ENCODE assay signal across 9 cellular contexts in the genomic region with DNA sequence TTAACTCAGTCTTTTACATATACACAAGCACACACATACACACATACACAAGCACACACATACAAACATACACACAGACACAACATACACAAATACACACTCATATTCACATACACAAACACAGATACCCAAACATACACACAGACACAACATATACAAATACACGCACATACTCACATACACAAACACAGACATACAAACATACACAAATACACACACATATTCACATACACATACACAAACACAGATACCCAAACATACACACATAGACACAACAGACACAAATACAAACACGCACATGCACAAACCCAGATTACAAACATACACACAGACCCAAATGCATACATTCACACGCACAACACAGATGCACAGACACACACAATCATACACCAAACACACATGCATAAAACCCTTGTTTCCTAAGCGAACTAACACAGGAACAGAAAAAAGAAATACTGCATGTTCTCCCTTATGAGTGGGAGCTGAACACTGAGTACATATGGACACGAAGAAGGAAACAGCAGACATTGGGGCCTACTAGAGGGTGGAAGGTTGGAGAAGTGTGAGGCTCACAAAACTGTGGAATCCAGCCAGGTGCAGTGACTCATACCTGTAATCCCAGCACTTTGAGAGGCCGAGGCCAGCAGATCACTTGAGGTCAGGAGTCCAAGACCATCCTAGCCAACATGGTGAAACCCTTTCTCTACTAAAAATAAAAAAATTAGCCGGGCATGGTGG. TPM values are rescaled to one million over a fixed set of nuclear protein-coding genes. Genes with fewer than 3 reads are reported as not detected.
DNase-seq lines count a peak whose midpoint lies in the region; ATAC-seq and TF ChIP-seq lines count a peak whose summit lies in the region.
"Had no signal": no experiment of that assay in that cellular context is flagged by ENCODE, and none has a peak within 500 bp of the region (broad histone marks: within the 10 kb centered on the region; RNA-seq: fewer than 3 reads in every experiment).

No MANE protein-coding gene starts in this region.

- DNase-seq in A172 (ENCODE audit: low spot score) (peak; percentile 79), HCT116 (ENCODE audit: low read depth, low spot score) (no peak), kidney glomerular epithelial cell (lab: John Stamatoyannopoulos, UW) (peak; percentile 24), putamen (ENCODE audit: low spot score) (no peak), amniotic stem cell (lab: John Stamatoyannopoulos, UW) (no peak)
- DNase-seq in activated T-helper 2 cell treated with anti-CD3 and anti-CD28 coated beads, Interferon-gamma antibody, Interleukin-2, Interleukin-4, amounts not matched to agents 10 μg/mL and 5 μg/mL and 100 μg/mL, durations not matched to agents 14 hours and 24 hours and 36 hours (ENCODE audit: low spot score): no peak

- BruUV-seq in HCT116 (replicated peaks; lab: Mats Ljungman, UMichigan): no TSS peak

- peaks cover 59% of the 10 kb centered on the region for H3K4me1 Mint-ChIP-seq in activated T-helper 2 cell treated with anti-CD3 and anti-CD28 coated beads, Interferon-gamma antibody, Interleukin-2, Interleukin-4, amounts not matched to agents 10 μg/mL and 5 μg/mL and 100 μg/mL, durations not matched to agents 14 hours and 24 hours and 36 hours (ENCODE audit: low read depth)

- ATAC-seq in HCT116: no peak
- no peak for ATAC-seq in GM21447 (IDR thresholded peaks at IDR 0.05; ENCODE audit: unreplicated experiment)
- no peak for ATAC-seq in GM18505 (IDR thresholded peaks at IDR 0.05; ENCODE audit: unreplicated experiment)

- no peaks in the 10 kb centered on the region for H3K9me3 ChIP-seq in HCT116 (ENCODE audit: control insufficient read depth in 1 of 2, insufficient read depth in 1 of 2, low read depth in 1 of 2, low read length in 2 of 2)

- no peaks in the 10 kb centered on the region for H3K27me3 ChIP-seq in HCT116 (ENCODE audit: insufficient read depth, low read length)

- H2AFZ ChIP-seq in HCT116 (ENCODE audit: low read depth, low read length, poor library complexity, severe bottlenecking): peak overlapping the region; percentile 18

- H3K4me2 ChIP-seq in HCT116 (ENCODE audit: low read length): peak overlapping the region; percentile 50

- no peaks in the 10 kb centered on the region for H3K36me3 Mint-ChIP-seq in activated T-helper 2 cell treated with anti-CD3 and anti-CD28 coated beads, Interferon-gamma antibody, Interleukin-2, Interleukin-4, amounts not matched to agents 10 μg/mL and 5 μg/mL and 100 μg/mL, durations not matched to agents 14 hours and 24 hours and 36 hours (ENCODE audit: low read depth)

- CTCF ChIA-PET in HCT116 (lab: Charles Lee): interaction anchor here (14.5 kb wide), 1 partner anchor 181 kb away, joined by 331 read pairs; no protein-coding TSS in a partner anchor

- no peaks in the 10 kb centered on the region for H3K27me3 Mint-ChIP-seq in activated T-helper 2 cell treated with anti-CD3 and anti-CD28 coated beads, Interferon-gamma antibody, Interleukin-2, Interleukin-4, amounts not matched to agents 10 μg/mL and 5 μg/mL and 100 μg/mL, durations not matched to agents 14 hours and 24 hours and 36 hours (ENCODE audit: low read depth)

- no peaks in the 10 kb centered on the region for H3K9me3 Mint-ChIP-seq in activated T-helper 2 cell treated with anti-CD3 and anti-CD28 coated beads, Interferon-gamma antibody, Interleukin-2, Interleukin-4, amounts not matched to agents 10 μg/mL and 5 μg/mL and 100 μg/mL, durations not matched to agents 14 hours and 24 hours and 36 hours

- H3K36me3 ChIP-seq in HCT116 (ENCODE audit: control insufficient read depth in 1 of 2, insufficient read depth in 2 of 2, low read length in 2 of 2): no peaks in the 10 kb centered on the region

- H3K4me3 ChIP-seq in HCT116 (replicated peaks in 1 of 2; ENCODE audit: low read depth in 1 of 2, low read length in 2 of 2): no peak overlapping the region

- no peak overlapping the region for H3K4me3 Mint-ChIP-seq in activated T-helper 2 cell treated with anti-CD3 and anti-CD28 coated beads, Interferon-gamma antibody, Interleukin-2, Interleukin-4, amounts not matched to agents 10 μg/mL and 5 μg/mL and 100 μg/mL, durations not matched to agents 14 hours and 24 hours and 36 hours (ENCODE audit: low read depth)

- peaks cover 15 to 39% of the 10 kb centered on the region in 2 experiments for H3K4me1 ChIP-seq in HCT116 (ENCODE audit: control insufficient read depth in 1 of 2, insufficient read depth in 2 of 2, low read length in 2 of 2)

- POLR2A ChIA-PET in HCT116 (lab: Charles Lee): no interaction called here

- TF ChIP-seq POLR2A in HCT116 (IDR thresholded peaks at IDR 0.05; ENCODE audit: borderline replicate concordance, extremely low read depth, insufficient read depth, insufficient read length) (no peak), GM18505 (IDR thresholded peaks at IDR 0.05; ENCODE audit: borderline replicate concordance, extremely low read depth, insufficient read depth, insufficient read length) (no peak)

- no peak for TF ChIP-seq RAD21 in HCT116 (IDR thresholded peaks at IDR 0.05; ENCODE audit: low read depth)

- H4K20me1 ChIP-seq in HCT116 (ENCODE audit: insufficient read depth): no peaks in the 10 kb centered on the region

- intact Hi-C loops in HCT116 (cut with micrococcal nuclease): loop anchor here (10.0 kb wide), 1 partner anchor 289 kb away; no protein-coding TSS in a partner anchor
- intact Hi-C loops in activated T-helper 2 cell treated with anti-CD3 and anti-CD28 coated beads, Interferon-gamma antibody, Interleukin-2, Interleukin-4, amounts not matched to agents 10 μg/mL and 5 μg/mL and 100 μg/mL, durations not matched to agents 14 hours and 24 hours and 36 hours (cut with micrococcal nuclease): loop anchor here (2.0 to 10.0 kb wide), 2 partner anchors 13 to 289 kb away; no protein-coding TSS in a partner anchor

- H3K79me2 ChIP-seq in HCT116 (ENCODE audit: insufficient read depth, low read length): no peaks in the 10 kb centered on the region

- RAD21 ChIA-PET in HCT116 (lab: Charles Lee; ENCODE audit: low non-redundant PET in 1 of 2, low total read pairs in 2 of 2, uncharacterized antibody in 2 of 2, unreplicated experiment in 2 of 2): no interaction called here

- peak overlapping the region; percentile 13 for H3K27ac Mint-ChIP-seq in activated T-helper 2 cell treated with anti-CD3 and anti-CD28 coated beads, Interferon-gamma antibody, Interleukin-2, Interleukin-4, amounts not matched to agents 10 μg/mL and 5 μg/mL and 100 μg/mL, durations not matched to agents 14 hours and 24 hours and 36 hours

- H3K9me2 ChIP-seq in HCT116 (ENCODE audit: insufficient read depth): no peaks in the 10 kb centered on the region

- no peak overlapping the region for H3K27ac ChIP-seq in HCT116 (ENCODE audit: low read depth, low read length)
- H3K27ac ChIP-seq: epithelial cell of prostate had no signal

- no peak for TF ChIP-seq CTCF in HCT116 (IDR thresholded peaks at IDR 0.05 in 2 of 3, conservative IDR thresholded peaks at IDR 0.05 in 1 of 3; ENCODE audit: borderline replicate concordance in 1 of 3, insufficient read depth in 1 of 3, low read depth in 2 of 3, low read length in 2 of 3)

- H3K9ac ChIP-seq in HCT116 (ENCODE audit: low read length): no peak overlapping the region; the same call in 1 of the 2 replicates

TF ChIP-seq in HCT116, 20 proteins besides CTCF, POLR2A, EP300 and RAD21 (continues in another document):
- TF ChIP-seq CBX3 (IDR thresholded peaks at IDR 0.05; ENCODE audit: low read depth) (no peak), ELF1 (IDR thresholded peaks at IDR 0.05; ENCODE audit: borderline replicate concordance, low read depth) (no peak), REST (IDR thresholded peaks at IDR 0.05; ENCODE audit: low read depth) (no peak), TCF7L2 (IDR thresholded peaks at IDR 0.05; ENCODE audit: borderline replicate concordance, extremely low read depth, insufficient read depth, insufficient read length) (peak; percentile 51)

RNA-seq across cellular contexts. Expression of gene PIM1, which starts 34.2 kb away (rescaled TPM):
- 10.6 and 20.7 TPM in 2 replicates for total RNA-seq in A172 (2014; rRNA removed; shearing (Covaris generic))
- total RNA-seq in HCT116 (2021; ENCODE audit: unreplicated experiment): 26.2 TPM
- 19.9 and 25.7 TPM in 2 replicates for polyA plus RNA-seq in HCT116 (2012)
- total RNA-seq in activated T-helper 2 cell treated with anti-CD3 and anti-CD28 coated beads, Interferon-gamma antibody, Interleukin-2, Interleukin-4, amounts not matched to agents 10 μg/mL and 5 μg/mL and 100 μg/mL, durations not matched to agents 14 hours and 24 hours and 36 hours: 151 and 161 TPM in 2 replicates

RNA-seq across cellular contexts. Expression of gene TBC1D22B, which starts 53.4 kb away (rescaled TPM):
- total RNA-seq in A172 (2014; rRNA removed; shearing (Covaris generic)): 3.4 and 4.2 TPM in 2 replicates
- 9.1 TPM for total RNA-seq in HCT116 (2021; ENCODE audit: unreplicated experiment)
- 7.0 and 7.7 TPM in 2 replicates for polyA plus RNA-seq in HCT116 (2012)
- 13.8 and 14.6 TPM in 2 replicates for total RNA-seq in activated T-helper 2 cell treated with anti-CD3 and anti-CD28 coated beads, Interferon-gamma antibody, Interleukin-2, Interleukin-4, amounts not matched to agents 10 μg/mL and 5 μg/mL and 100 μg/mL, durations not matched to agents 14 hours and 24 hours and 36 hours

RNA-seq across cellular contexts. Expression of gene TMEM217, which starts 53.8 kb away (rescaled TPM):
- total RNA-seq in A172 (2014; rRNA removed; shearing (Covaris generic)): 0.12 and 3.2 TPM in 2 replicates
- 0.98 TPM for total RNA-seq in HCT116 (2021; ENCODE audit: unreplicated experiment)
- polyA plus RNA-seq in HCT116 (2012): 0.36 and 0.72 TPM in 2 replicates
- 4.5 and 4.8 TPM in 2 replicates for total RNA-seq in activated T-helper 2 cell treated with anti-CD3 and anti-CD28 coated beads, Interferon-gamma antibody, Interleukin-2, Interleukin-4, amounts not matched to agents 10 μg/mL and 5 μg/mL and 100 μg/mL, durations not matched to agents 14 hours and 24 hours and 36 hours

Comparison
In these comparisons a context has a peak if more than half of its experiments do, and no peak if none do; other contexts are left out.
1. DNase-seq: peak in A172 (single experiment) and kidney glomerular epithelial cell (single experiment); none in HCT116 (single experiment), activated T-helper 2 cell treated with anti-CD3 and anti-CD28 coated beads, Interferon-gamma antibody, Interleukin-2, Interleukin-4, amounts not matched to agents 10 μg/mL and 5 μg/mL and 100 μg/mL, durations not matched to agents 14 hours and 24 hours and 36 hours (single experiment), putamen (single experiment) and amniotic stem cell (single experiment).